Comparison of ENCODE assay signal across 6 cellular contexts in genomic region chr12:56115329-56115728, GRCh38. TPM values are rescaled to one million over a fixed set of nuclear protein-coding genes. Genes with fewer than 3 reads are reported as not detected.
A peak's percentile ranks its signal among the peaks of the same experiment; 100 is the strongest.
DNase-seq lines count a peak whose midpoint lies in the region; ATAC-seq and TF ChIP-seq lines count a peak whose summit lies in the region.

No MANE protein-coding gene starts in this region.

- H3K4me1 Mint-ChIP-seq in stimulated activated naive B cell treated with anti-CD40 and anti-IgM and Interleukin-4, amounts not matched to agents 10 μg/mL and 1 μg/mL and 100 μg/mL, for 72 hours: peaks cover 27 to 45% of the 10 kb centered on the region in 2 donors

- peak overlapping the region; percentile 100 for H3K27ac Mint-ChIP-seq in stimulated activated naive B cell treated with anti-CD40 and anti-IgM and Interleukin-4, amounts not matched to agents 10 μg/mL and 1 μg/mL and 100 μg/mL, for 72 hours

- no peak for ATAC-seq in stimulated activated naive B cell treated with anti-CD40 and anti-IgM and Interleukin-4, amounts not matched to agents 10 μg/mL and 1 μg/mL and 100 μg/mL, for 72 hours (replicated peaks)

- H3K27me3 Mint-ChIP-seq in stimulated activated naive B cell treated with anti-CD40 and anti-IgM and Interleukin-4, amounts not matched to agents 10 μg/mL and 1 μg/mL and 100 μg/mL, for 72 hours: peaks cover 0 to 4% of the 10 kb centered on the region in 2 donors

- peak overlapping the region; percentile 99 to 100 for H3K4me3 Mint-ChIP-seq in stimulated activated naive B cell treated with anti-CD40 and anti-IgM and Interleukin-4, amounts not matched to agents 10 μg/mL and 1 μg/mL and 100 μg/mL, for 72 hours

- no peaks in the 10 kb centered on the region for H3K9me3 Mint-ChIP-seq in stimulated activated naive B cell treated with anti-CD40 and anti-IgM and Interleukin-4, amounts not matched to agents 10 μg/mL and 1 μg/mL and 100 μg/mL, for 72 hours

- H3K4me3 ChIP-seq in epithelial cell of proximal tubule (ENCODE audit: low read depth, low read length): peak overlapping the region; percentile 73

- H3K36me3 Mint-ChIP-seq in stimulated activated naive B cell treated with anti-CD40 and anti-IgM and Interleukin-4, amounts not matched to agents 10 μg/mL and 1 μg/mL and 100 μg/mL, for 72 hours: peaks cover 38 to 60% of the 10 kb centered on the region in 2 donors

- DNase-seq in NCI-H82 (lab: John Stamatoyannopoulos, UW): peak; percentile 55
- DNase-seq in NCI-H82 treated with DMSO at 0.1 percent for 48 hours (lab: John Stamatoyannopoulos, UW; ENCODE audit: unreplicated experiment): no peak
- DNase-seq in epithelial cell of proximal tubule (ENCODE audit: low read depth): no peak
- DNase-seq in stimulated activated naive B cell treated with anti-CD40 and anti-IgM and Interleukin-4, amounts not matched to agents 10 μg/mL and 1 μg/mL and 100 μg/mL, for 72 hours: no peak
- DNase-seq in AG08395 (ENCODE audit: low spot score): no peak
- no peak for DNase-seq in DMS 273 (lab: John Stamatoyannopoulos, UW; ENCODE audit: unreplicated experiment)

- TF ChIP-seq CTCF in epithelial cell of proximal tubule (conservative IDR thresholded peaks at IDR 0.05; ENCODE audit: low read depth, low read length): no peak

RNA-seq across cellular contexts. Expression of gene RPL41, which starts 1.1 kb away (rescaled TPM):
- 3,901 and 5,792 TPM in 2 replicates for total RNA-seq in epithelial cell of proximal tubule

RNA-seq across cellular contexts. Expression of gene ZC3H10, which starts 2.7 kb away (rescaled TPM):
- total RNA-seq in epithelial cell of proximal tubule: 1.8 and 2.7 TPM in 2 replicates

RNA-seq across cellular contexts. Expression of gene PA2G4, which starts 11.0 kb away (rescaled TPM):
- total RNA-seq in epithelial cell of proximal tubule: 230 and 332 TPM in 2 replicates

RNA-seq across cellular contexts. Expression of gene ESYT1, which starts 12.7 kb away (rescaled TPM):
- 384 and 464 TPM in 2 replicates for total RNA-seq in epithelial cell of proximal tubule

RNA-seq across cellular contexts. Expression of gene ERBB3, which starts 35.4 kb away (rescaled TPM):
- 14.3 and 24.2 TPM in 2 replicates for total RNA-seq in epithelial cell of proximal tubule
